Comparison of ENCODE assay signal across 21 cellular contexts in genomic region chr13:35343417-35343816, GRCh38.
"Had no signal": no experiment of that assay in that cellular context is flagged by ENCODE, and none has a peak within 500 bp of the region (broad histone marks: within the 10 kb centered on the region; RNA-seq: fewer than 3 reads in every experiment).

No MANE protein-coding gene starts in this region.

- DNase-seq: activated CD4-positive, alpha-beta T cell treated with anti-CD3 and anti-CD28 coated beads for 1 hour; activated CD4-positive, alpha-beta T cell treated with anti-CD3 and anti-CD28 coated beads, Interleukin-2, amount 50 U/mL, for 1 hour; activated CD8-positive, alpha-beta T cell treated with anti-CD3 and anti-CD28 coated beads for 36 hours; activated gamma-delta T cell treated with Interleukin-2 at 50 U/mL for 16 hours; activated naive CD4-positive, alpha-beta T cell treated with anti-CD3 and anti-CD28 coated beads, Interleukin-2, amount 50 U/mL, for 16 hours; activated T-cell treated with anti-CD3 and anti-CD28 coated beads, Interleukin-2, amount 50 U/mL, for 4 hours; amniotic stem cell; endodermal cell; esophagus squamous epithelium; foreskin melanocyte; immature natural killer cell; naive thymus-derived CD8-positive, alpha-beta T cell; right lobe of liver; stimulated activated CD4-positive, alpha-beta T cell treated with anti-CD3 and anti-CD28 coated beads, Interleukin-2, amount 100 ng/mL, for 48 hours; T-helper 9 cell; thyroid gland; upper lobe of left lung had no signal

- H3K27me3 ChIP-seq: esophagus squamous epithelium, hepatocyte, neural progenitor cell, right lobe of liver, thyroid gland, upper lobe of left lung, vagina had no signal

- H3K4me3 ChIP-seq: esophagus squamous epithelium, hepatocyte, neural progenitor cell, right lobe of liver, thyroid gland, upper lobe of left lung, vagina had no signal

- H3K27ac ChIP-seq: esophagus squamous epithelium, hepatocyte, neural progenitor cell, right lobe of liver, thyroid gland, upper lobe of left lung, vagina had no signal

- ATAC-seq: activated CD8-positive, alpha-beta T cell treated with anti-CD3 and anti-CD28 coated beads for 36 hours; activated T-cell treated with anti-CD3 and anti-CD28 coated beads, Interleukin-2, amount 50 U/mL, for 4 hours; activated T-helper 17 cell treated with anti-CD3 and anti-CD28 coated beads, Interleukin-2, amount 50 U/mL, for 72 hours; naive thymus-derived CD8-positive, alpha-beta T cell; right lobe of liver had no signal
